Comparison of ENCODE assay signal across 29 cellular contexts in the genomic region with DNA sequence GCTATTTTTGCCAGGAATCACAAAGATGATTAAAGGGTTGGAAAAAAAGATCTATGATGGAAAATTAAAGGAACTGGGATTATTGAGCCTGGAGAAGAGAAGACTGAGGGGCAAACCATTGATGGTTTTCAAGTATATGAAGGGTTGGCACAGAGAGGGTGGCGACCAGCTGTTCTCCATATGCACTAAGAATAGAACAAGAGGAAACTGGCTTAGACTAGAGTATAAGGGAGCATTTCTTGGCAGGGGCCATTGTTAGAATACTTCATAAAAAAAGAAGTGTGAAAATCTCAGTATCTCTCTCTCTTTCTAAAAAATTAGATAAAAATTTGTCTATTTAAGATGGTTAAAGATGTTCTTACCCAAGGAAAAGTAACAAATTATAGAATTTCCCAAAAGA.
"Had no signal": no experiment of that assay in that cellular context is flagged by ENCODE, and none has a peak within 500 bp of the region (broad histone marks: within the 10 kb centered on the region; RNA-seq: fewer than 3 reads in every experiment).

No MANE protein-coding gene starts in this region.

- H3K27me3 ChIP-seq: adrenal gland, body of pancreas, breast epithelium, cardiac muscle cell, colonic mucosa, esophagus squamous epithelium had no signal

- H3K4me3 ChIP-seq: adrenal gland, body of pancreas, breast epithelium, cardiac muscle cell, colonic mucosa, esophagus squamous epithelium had no signal

- H3K27ac ChIP-seq: adrenal gland, body of pancreas, breast epithelium, cardiac muscle cell, colonic mucosa, epithelial cell of prostate, esophagus squamous epithelium had no signal

- ATAC-seq: activated CD4-positive, alpha-beta T cell treated with anti-CD3 and anti-CD28 coated beads for 36 hours; activated CD8-positive, alpha-beta memory T cell treated with anti-CD3 and anti-CD28 coated beads, Interleukin-2, amount 10 ng/mL, durations not matched to agents 7 days and 5 days; activated CD8-positive, alpha-beta T cell treated with anti-CD3 and anti-CD28 coated beads, Interleukin-2, amount 10 ng/mL, durations not matched to agents 7 days and 5 days; activated naive CD8-positive, alpha-beta T cell treated with anti-CD3 and anti-CD28 coated beads, Interleukin-2, amount 50 U/mL, for 24 hours; body of pancreas had no signal

- H3K4me1 ChIP-seq: colonic mucosa had no signal

- H3K9me3 ChIP-seq: adrenal gland, body of pancreas, breast epithelium, colonic mucosa, esophagus squamous epithelium had no signal

- H3K36me3 ChIP-seq: adrenal gland, breast epithelium, cardiac muscle cell, colonic mucosa had no signal

- DNase-seq: activated CD4-positive, alpha-beta memory T cell treated with anti-CD3 and anti-CD28 coated beads for 36 hours; activated CD4-positive, alpha-beta T cell treated with anti-CD3 and anti-CD28 coated beads for 36 hours; activated CD4-positive, alpha-beta T cell treated with anti-CD3 and anti-CD28 coated beads, Interleukin-2, amount 10 ng/mL, durations not matched to agents 24 days and 14 days; activated CD4-positive, CD25-positive, alpha-beta regulatory T cell; activated CD4-positive, CD25-positive, alpha-beta regulatory T cell treated with anti-CD3 and anti-CD28 coated beads, Interleukin-2, amount 50 U/mL, for 72 hours; activated CD8-positive, alpha-beta memory T cell treated with anti-CD3 and anti-CD28 coated beads, Interleukin-2, amount 10 ng/mL, durations not matched to agents 7 days and 5 days; activated CD8-positive, alpha-beta memory T cell treated with anti-CD3 and anti-CD28 coated beads, Interleukin-2, amount 50 U/mL, for 4 hours; activated CD8-positive, alpha-beta T cell treated with anti-CD3 and anti-CD28 coated beads, Interleukin-2, amount 10 ng/mL, durations not matched to agents 7 days and 5 days; activated effector memory CD4-positive, alpha-beta T cell treated with anti-CD3 and anti-CD28 coated beads, Interleukin-2, amount 50 U/mL, for 16 hours; activated naive CD4-positive, alpha-beta T cell treated with anti-CD3 and anti-CD28 coated beads for 36 hours; activated naive CD8-positive, alpha-beta T cell treated with anti-CD3 and anti-CD28 coated beads for 36 hours; activated naive CD8-positive, alpha-beta T cell treated with anti-CD3 and anti-CD28 coated beads, Interleukin-2, amount 50 U/mL, for 24 hours; activated T-cell treated with anti-CD3 and anti-CD28 coated beads, Interleukin-2, amount 50 U/mL, for 1 hour; activated T-cell treated with anti-CD3 and anti-CD28 coated beads, Interleukin-2, amount 50 U/mL, for 48 hours; adrenal gland; amygdala; aorta; body of pancreas; central memory CD4-positive, alpha-beta T cell; cerebellar nuclear complex; colonic mucosa; effector CD8-positive, alpha-beta T cell; esophagus squamous epithelium; foreskin fibroblast; head of caudate nucleus; T-helper 2 cell had no signal
